In genomic region chr21:35050348-35051286, GRCh38 we compare ENCODE assay signal across 8 cellular contexts. TPM values are rescaled to one million over a fixed set of nuclear protein-coding genes. Genes with fewer than 3 reads are reported as not detected.
DNase-seq lines count a peak whose midpoint lies in the region; ATAC-seq, FAIRE-seq and TF ChIP-seq lines count a peak whose summit lies in the region.

No MANE protein-coding gene starts in this region.

- no peaks in the 10 kb centered on the region for H4K20me1 ChIP-seq in astrocyte (ENCODE audit: insufficient read depth, low read length)

- no peak overlapping the region for H3K4me3 ChIP-seq in GM12865 (ENCODE audit: low read depth, low read length)
- no peak overlapping the region for H3K4me3 ChIP-seq in astrocyte (ENCODE audit: insufficient read depth, low read depth, low read length)

- H3K36me3 ChIP-seq in KOPT-K1 (ENCODE audit: insufficient read depth, low read length) (peaks cover 4% of the 10 kb centered on the region), astrocyte (ENCODE audit: insufficient read depth, low read length) (no peaks in the 10 kb centered on the region)

- H3K27me3 Mint-ChIP-seq in astrocyte (ENCODE audit: low read depth, unreplicated experiment) = no peaks in the 10 kb centered on the region

- ATAC-seq in GM19397 (IDR thresholded peaks at IDR 0.05; ENCODE audit: unreplicated experiment) = no peak

- H3K4me1 Mint-ChIP-seq in astrocyte (ENCODE audit: low read depth, unreplicated experiment) = peaks cover 58% of the 10 kb centered on the region

- H3K4me1 ChIP-seq in astrocyte (ENCODE audit: insufficient read depth, low read length) = peaks cover 47% of the 10 kb centered on the region

- DNase-seq in GM12865 (ENCODE audit: low read depth) (peak; percentile 68), astrocyte (ENCODE audit: low read depth) (peak; percentile 68), pons (ENCODE audit: low spot score) (peak; percentile 72), NCI-H2196 treated with DMSO at 0.1 percent for 48 hours (lab: John Stamatoyannopoulos, UW; ENCODE audit: unreplicated experiment) (no peak), DMS153 treated with DMSO at 0.1 percent for 48 hours (lab: John Stamatoyannopoulos, UW; ENCODE audit: unreplicated experiment) (no peak)
- no peak for DNase-seq in stimulated activated naive CD4-positive, alpha-beta T cell (lab: John Stamatoyannopoulos, UW)

- FAIRE-seq in astrocyte (lab: Jason Lieb, UNC) = no peak

- H3K9me3 ChIP-seq in KOPT-K1 (ENCODE audit: insufficient read depth, low read length, poor library complexity, severe bottlenecking) (no peaks in the 10 kb centered on the region), astrocyte (ENCODE audit: insufficient read depth, low read depth, low read length) (no peaks in the 10 kb centered on the region)

- peak overlapping the region; percentile 91 for H3K4me2 ChIP-seq in astrocyte (ENCODE audit: low read length)

- H3K27ac ChIP-seq in KOPT-K1 (ENCODE audit: low read depth, low read length, poor library complexity, severe bottlenecking) (peak overlapping the region; percentile 95), astrocyte (ENCODE audit: low read depth, low read length) (peak overlapping the region; percentile 91)

- peaks cover 21% of the 10 kb centered on the region for H3K79me2 ChIP-seq in astrocyte (ENCODE audit: insufficient read depth, low read length)

- H3K27me3 ChIP-seq in astrocyte (ENCODE audit: insufficient read depth, low read length) = no peaks in the 10 kb centered on the region

- TF ChIP-seq CTCF in GM12865 (IDR thresholded peaks at IDR 0.05; ENCODE audit: insufficient read depth, low read depth, low read length, missing control alignments) (no peak), astrocyte (IDR thresholded peaks at IDR 0.05; ENCODE audit: insufficient read depth, low read depth, low read length) (no peak)

- peak overlapping the region; percentile 99 for H3K27ac Mint-ChIP-seq in astrocyte (ENCODE audit: unreplicated experiment)

- peak overlapping the region; percentile 34 for H3K9ac ChIP-seq in astrocyte (ENCODE audit: low read length)

- peak overlapping the region; percentile 28 for H3K4me3 Mint-ChIP-seq in astrocyte (ENCODE audit: unreplicated experiment)

- H3K9me3 Mint-ChIP-seq in astrocyte (ENCODE audit: unreplicated experiment) = no peaks in the 10 kb centered on the region

- H3K36me3 Mint-ChIP-seq in astrocyte (ENCODE audit: low read depth, unreplicated experiment) = peaks cover 4% of the 10 kb centered on the region

- no peak overlapping the region for H2AFZ ChIP-seq in astrocyte (ENCODE audit: low read depth, low read length)

RNA-seq across cellular contexts. Expression of gene RUNX1, which starts 1.5 kb away (rescaled TPM):
- total RNA-seq in astrocyte = 84.6 and 94.1 TPM in 2 replicates

Comparison
In these comparisons a context has a peak if more than half of its experiments do, and no peak if none do; other contexts are left out.
1. DNase-seq: peak in GM12865 (single experiment), astrocyte (single experiment) and pons (single experiment); none in NCI-H2196 treated with DMSO at 0.1 percent for 48 hours (single experiment), stimulated activated naive CD4-positive, alpha-beta T cell (0 of 6) and DMS153 treated with DMSO at 0.1 percent for 48 hours (single experiment).